8 cellular contexts compared by ENCODE assay signal in genomic region chr18:112015-112733, GRCh38. TPM values are rescaled to one million over a fixed set of nuclear protein-coding genes. Genes with fewer than 3 reads are reported as not detected.
DNase-seq lines count a peak whose midpoint lies in the region; ATAC-seq, FAIRE-seq and TF ChIP-seq lines count a peak whose summit lies in the region.
"Not testable (repeated sequence)": the region's sequence is repeated elsewhere in the genome, so short reads cannot be mapped to it uniquely, and the experiment has no call there.

No MANE protein-coding gene starts in this region.

- TF ChIP-seq RAD21 in HCT116 (IDR thresholded peaks at IDR 0.05; ENCODE audit: low read depth); K562 (CRISPR knock-in tag; conservative IDR thresholded peaks at IDR 0.05 in 1 of 2, IDR thresholded peaks at IDR 0.05 in 1 of 2): not testable (repeated sequence)

- H3K4me3 ChIP-seq in AG04449 (ENCODE audit: low read depth, low read length) (peak overlapping the region; percentile 32), HCT116 (replicated peaks in 1 of 2; ENCODE audit: low read depth in 1 of 2, low read length in 2 of 2) (peak overlapping the region in 1 of 2 experiments; percentile 13; a peak in 1 of 4 replicates), K562 (peak overlapping the region; percentile 39), epithelial cell of proximal tubule (ENCODE audit: low read depth, low read length) (peak overlapping the region; percentile 35), pancreas (peak overlapping the region in 2 of 4 donors; percentile 32 to 36), thoracic aorta (peak overlapping the region; percentile 66)

- TSS peak; percentile 65 for BruUV-seq in HCT116 (replicated peaks; lab: Mats Ljungman, UMichigan)
- not testable (repeated sequence) for BruUV-seq in K562 (replicated peaks; lab: Mats Ljungman, UMichigan)

- H3K4me2 ChIP-seq in HCT116 (ENCODE audit: low read length); K562 (ENCODE audit: insufficient read depth, low read length): not testable (repeated sequence)

- H3K36me3 Mint-ChIP-seq in activated CD4-positive, alpha-beta T cell treated with anti-CD3 and anti-CD28 coated beads for 36 hours (ENCODE audit: low read depth) = not testable (repeated sequence)

- not testable (repeated sequence) for H3K4me1 ChIP-seq in HCT116 (ENCODE audit: control insufficient read depth in 1 of 2, insufficient read depth in 2 of 2, low read length in 2 of 2); K562 (replicated peaks in 1 of 2; ENCODE audit: control insufficient read depth in 2 of 2, insufficient read depth in 2 of 2, low read length in 2 of 2); pancreas; thoracic aorta (ENCODE audit: control insufficient read depth in 1 of 2, low read depth in 2 of 2)

- H2AFZ ChIP-seq in HCT116 (ENCODE audit: low read depth, low read length, poor library complexity, severe bottlenecking) = not testable (repeated sequence)
- H2AFZ ChIP-seq in K562 (ENCODE audit: low read depth, low read length) = peak overlapping the region; percentile 99; the same call in 1 of the 2 replicates

- not testable (repeated sequence) for H3K9ac ChIP-seq in HCT116 (ENCODE audit: low read length)
- H3K9ac ChIP-seq in K562 (ENCODE audit: insufficient read depth in 1 of 2, low read depth in 2 of 2, low read length in 2 of 2) = peak overlapping the region in 1 of 2 experiments; percentile 92; a peak in 2 of 4 replicates

- WGBS in K562 (ENCODE audit: insufficient coverage, low coverage, missing lambda C conversion rate) = 1% methylated on average over 13 of the region's 43 CpGs
- WGBS in pancreas, 2 donors = 34 to 35% methylated on average over 22 to 28 of the region's 43 CpGs

- H3K9me3 ChIP-seq in HCT116 (ENCODE audit: control insufficient read depth in 1 of 2, insufficient read depth in 1 of 2, low read depth in 1 of 2, low read length in 2 of 2); K562 (replicated peaks; ENCODE audit: control insufficient read depth, insufficient read depth, low read depth, low read length); pancreas; thoracic aorta: not testable (repeated sequence)

- not testable (repeated sequence) for TF ChIP-seq POLR2A in HCT116 (IDR thresholded peaks at IDR 0.05; ENCODE audit: borderline replicate concordance, extremely low read depth, insufficient read depth, insufficient read length); K562 (conservative IDR thresholded peaks at IDR 0.05)

- not testable (repeated sequence) for DNase-seq in AG04449 (ENCODE audit: low read depth, low spot score); HCT116 (ENCODE audit: low read depth, low spot score); K562 (ENCODE audit: extremely low read depth in 1 of 4, low spot score in 3 of 4); epithelial cell of proximal tubule (ENCODE audit: low read depth); thoracic aorta (ENCODE audit: low spot score)
- DNase-seq in activated CD4-positive, alpha-beta T cell treated with anti-CD3 and anti-CD28 coated beads for 36 hours = peak; percentile 43
- peak; percentile 39 to 93 (median 68) for DNase-seq in pancreas

- not testable (repeated sequence) for H4K20me1 ChIP-seq in HCT116 (ENCODE audit: insufficient read depth); K562 (replicated peaks; ENCODE audit: control insufficient read depth, insufficient read depth, low read length)

- not testable (repeated sequence) for H3K36me3 ChIP-seq in HCT116 (ENCODE audit: control insufficient read depth in 1 of 2, insufficient read depth in 2 of 2, low read length in 2 of 2); K562 (ENCODE audit: control insufficient read depth, insufficient read depth, low read length); pancreas; thoracic aorta

- not testable (repeated sequence) for H3K79me2 ChIP-seq in HCT116 (ENCODE audit: insufficient read depth, low read length); K562 (ENCODE audit: control insufficient read depth, insufficient read depth, low read length)

- not testable (repeated sequence) for H3K9me2 ChIP-seq in HCT116 (ENCODE audit: insufficient read depth)

- not testable (repeated sequence) for TF ChIP-seq CTCF in AG04449 (IDR thresholded peaks at IDR 0.05; ENCODE audit: insufficient read depth, low read length, missing control alignments); HCT116 (IDR thresholded peaks at IDR 0.05 in 2 of 3, conservative IDR thresholded peaks at IDR 0.05 in 1 of 3; ENCODE audit: borderline replicate concordance in 1 of 3, insufficient read depth in 1 of 3, low read depth in 2 of 3, low read length in 2 of 3); K562 (IDR thresholded peaks at IDR 0.05 in 2 of 3, conservative IDR thresholded peaks at IDR 0.05 in 1 of 3; ENCODE audit: insufficient read depth in 2 of 3, low read depth in 1 of 3, low read length in 3 of 3); epithelial cell of proximal tubule (conservative IDR thresholded peaks at IDR 0.05; ENCODE audit: low read depth, low read length); pancreas (IDR thresholded peaks at IDR 0.05); thoracic aorta (IDR thresholded peaks at IDR 0.05)

- POLR2A ChIA-PET in AG04449 (lab: Yijun Ruan, JAX); HCT116 (lab: Charles Lee); activated CD4-positive, alpha-beta T cell treated with anti-CD3 and anti-CD28 coated beads for 36 hours (lab: Charles Lee); K562 (lab: Yijun Ruan, JAX): not testable (repeated sequence)

- CTCF ChIA-PET in AG04449 (lab: Yijun Ruan, JAX); HCT116 (lab: Charles Lee); K562 (lab: Yijun Ruan, JAX; ENCODE audit: low intra/inter-chr PET ratio): not testable (repeated sequence)
- CTCF ChIA-PET in activated CD4-positive, alpha-beta T cell treated with anti-CD3 and anti-CD28 coated beads for 36 hours (lab: Charles Lee) = interaction anchor here (1.2 kb wide), 1 partner anchor 14 kb away, joined by 3 read pairs; no protein-coding TSS in a partner anchor

- not testable (repeated sequence) for TF ChIP-seq EP300 in K562 (IDR thresholded peaks at IDR 0.05; ENCODE audit: low read length)

- RAD21 ChIA-PET in HCT116 (lab: Charles Lee; ENCODE audit: low non-redundant PET in 1 of 2, low total read pairs in 2 of 2, uncharacterized antibody in 2 of 2, unreplicated experiment in 2 of 2) = not testable (repeated sequence)

- H3K4me3 Mint-ChIP-seq in activated CD4-positive, alpha-beta T cell treated with anti-CD3 and anti-CD28 coated beads for 36 hours = not testable (repeated sequence)

- not testable (repeated sequence) for ATAC-seq in HCT116; activated CD4-positive, alpha-beta T cell treated with anti-CD3 and anti-CD28 coated beads for 36 hours; K562; thoracic aorta (ENCODE audit: insufficient number of reproducible peaks, low FRiP score, low read depth)
- ATAC-seq in pancreas = peak in 3 of 4 donors; percentile 23 to 32 (median 23)

- H3K9me3 Mint-ChIP-seq in activated CD4-positive, alpha-beta T cell treated with anti-CD3 and anti-CD28 coated beads for 36 hours (ENCODE audit: low read depth) = peaks cover 23% of the 10 kb centered on the region

- not testable (repeated sequence) for H3K27ac ChIP-seq in HCT116 (ENCODE audit: low read depth, low read length); K562 (ENCODE audit: extremely low read depth, low read depth, low read length); thoracic aorta
- H3K27ac ChIP-seq in pancreas = peak overlapping the region; percentile 46 to 80 (median 75)

- H3K27me3 Mint-ChIP-seq in activated CD4-positive, alpha-beta T cell treated with anti-CD3 and anti-CD28 coated beads for 36 hours = not testable (repeated sequence)

- FAIRE-seq in K562 (lab: Jason Lieb, UNC) (peak; percentile 80), islet of Langerhans (lab: Jason Lieb, UNC) (peak; percentile 94), pancreas (lab: Jason Lieb, UNC) (peak; percentile 94)

- not testable (repeated sequence) for H3K4me1 Mint-ChIP-seq in activated CD4-positive, alpha-beta T cell treated with anti-CD3 and anti-CD28 coated beads for 36 hours

- in situ Hi-C loops in K562 (cut with MboI) = not testable (repeated sequence)

- H3K9me1 ChIP-seq in K562 (ENCODE audit: control insufficient read depth, insufficient read depth, low read length) = not testable (repeated sequence)

- intact Hi-C loops in HCT116 (cut with micrococcal nuclease) = loop anchor here (5.0 kb wide), 2 partner anchors 45 to 155 kb away; partner anchors contain the start of genes THOC1 and USP14
- intact Hi-C loops in activated CD4-positive, alpha-beta T cell treated with anti-CD3 and anti-CD28 coated beads for 36 hours (cut with DNase I, micrococcal nuclease) = loop anchor here in 1 of 2 experiments (5.0 kb wide), 1 partner anchor 155 kb away; the partner anchor contains the start of gene THOC1
- intact Hi-C loops in K562 (cut with micrococcal nuclease) = loop anchor here (5.0 kb wide), 1 partner anchor 45 kb away; the partner anchor contains the start of gene USP14
- intact Hi-C loops in pancreas (cut with DNase I) = not testable (repeated sequence)

- not testable (repeated sequence) for H3K27me3 ChIP-seq in HCT116 (ENCODE audit: insufficient read depth, low read length); K562 (ENCODE audit: control insufficient read depth in 2 of 2, insufficient read depth in 2 of 2, low read length in 2 of 2); pancreas; thoracic aorta (replicated peaks; ENCODE audit: insufficient read depth)

- H3K27ac Mint-ChIP-seq in activated CD4-positive, alpha-beta T cell treated with anti-CD3 and anti-CD28 coated beads for 36 hours = not testable (repeated sequence)

RNA-seq across cellular contexts. Expression of gene USP14, which starts 46.2 kb away (rescaled TPM):
- 56.1 TPM for total RNA-seq in HCT116 (2021; ENCODE audit: unreplicated experiment)
- 20.5 and 23.6 TPM in 2 replicates for polyA plus RNA-seq in HCT116 (2012)
- total RNA-seq in activated CD4-positive, alpha-beta T cell treated with anti-CD3 and anti-CD28 coated beads for 36 hours = 100 to 1,000 TPM in 1 of 2 experiments, 10 to 100 TPM in 1; 94.7 to 101 TPM
- 31.1 and 120 TPM in 2 replicates for total RNA-seq in K562 (2011; cell fraction: chromatin; rRNA removed; ENCODE audit: low replicate concordance)
- 14.7 and 20.5 TPM in 2 replicates for total RNA-seq in K562 (2011; cell fraction: nucleolus; rRNA removed)
- total RNA-seq in K562 (2011; cell fraction: nucleoplasm; rRNA removed) = 38.9 and 53.7 TPM in 2 replicates
- total RNA-seq in K562 (2014; rRNA removed) = 18.7 and 20.5 TPM in 2 replicates
- 34.3 and 37.5 TPM in 2 replicates for total RNA-seq in K562 (2014; rRNA removed; fragmentation: Illumina TruSeq; extraction: Trizol)
- 25.7 and 28.3 TPM in 2 replicates for total RNA-seq in K562 (2015; rRNA removed; fragmentation: Illumina TruSeq; extraction: Trizol)
- 114 and 122 TPM in 2 replicates for total RNA-seq in K562 (2021)
- polyA plus RNA-seq in K562 (2011; rRNA removed) = 56.5 and 63.9 TPM in 2 replicates
- 10.5 and 22.7 TPM in 2 replicates for polyA plus RNA-seq in K562 (2011; cell fraction: cytosol; rRNA removed)
- polyA plus RNA-seq in K562 (2011; cell fraction: nucleus; rRNA removed) = 24.4 and 57.0 TPM in 2 replicates
- polyA plus RNA-seq in K562 (2012) = 63.7 and 85.9 TPM in 2 replicates
- 124 and 129 TPM in 2 replicates for polyA plus RNA-seq in K562 (2014; fragmentation: Illumina TruSeq; extraction: Trizol)
- 10 to 100 TPM; 34.4 to 40.3 TPM for polyA plus RNA-seq in K562 (2014; fragmentation: Nextera tagmentation; extraction: Ambion mirVana)
- polyA plus RNA-seq in K562 (2014; rRNA removed) = 44.6 and 67.2 TPM in 2 replicates
- 35.5 and 64.2 TPM in 2 replicates for polyA minus RNA-seq in K562 (2011; rRNA and poly(A)+ RNA removed)
- 51.2 and 61.3 TPM in 2 replicates for polyA minus RNA-seq in K562 (2011; cell fraction: cytosol; rRNA and poly(A)+ RNA removed)
- polyA minus RNA-seq in K562 (2011; cell fraction: nucleus; rRNA and poly(A)+ RNA removed) = 13.6 and 32.7 TPM in 2 replicates
- 18.3 and 18.8 TPM in 2 replicates for total RNA-seq in epithelial cell of proximal tubule
- total RNA-seq in pancreas = 10 to 100 TPM; 10.3 to 21.4 (median 16.6) TPM
- 10 to 100 TPM in 1 of 2 donors, 1 to 10 TPM in 1; 6.8 to 11.6 TPM for polyA plus RNA-seq in pancreas
- 10 to 100 TPM; 26.2 to 33.3 TPM for total RNA-seq in thoracic aorta
